ENCODE assay signal across 25 cellular contexts in genomic region chr18:53629356-53629755, GRCh38.
"Had no signal": no experiment of that assay in that cellular context is flagged by ENCODE, and none has a peak within 500 bp of the region (broad histone marks: within the 10 kb centered on the region; RNA-seq: fewer than 3 reads in every experiment).

No MANE protein-coding gene starts in this region.

- H3K4me1 ChIP-seq: ascending aorta, SJCRH30 had no signal

- H3K36me3 ChIP-seq: ascending aorta, MG63, SJCRH30 had no signal

- H3K9me3 ChIP-seq: ascending aorta, MG63, SJCRH30 had no signal

- ATAC-seq: activated CD8-positive, alpha-beta T cell treated with anti-CD3 and anti-CD28 coated beads for 36 hours; activated T-cell treated with anti-CD3 and anti-CD28 coated beads, Interleukin-2, amount 50 U/mL, for 72 hours; activated T-helper 17 cell treated with anti-CD3 and anti-CD28 coated beads, Interleukin-2, amount 50 U/mL, for 72 hours; Panc1 had no signal

- DNase-seq: activated CD4-positive, alpha-beta T cell treated with anti-CD3 and anti-CD28 coated beads, Interleukin-2, amount 10 ng/mL, durations not matched to agents 24 days and 14 days; activated CD4-positive, alpha-beta T cell treated with anti-CD3 and anti-CD28 coated beads, Interleukin-2, amount 50 U/mL, for 4 hours; activated CD8-positive, alpha-beta T cell treated with anti-CD3 and anti-CD28 coated beads for 36 hours; activated effector memory CD4-positive, alpha-beta T cell treated with anti-CD3 and anti-CD28 coated beads, Interleukin-2, amount 50 U/mL, for 16 hours; activated naive CD4-positive, alpha-beta T cell; activated naive CD4-positive, alpha-beta T cell treated with anti-CD3 and anti-CD28 coated beads, Interleukin-2, amount 50 U/mL, for 16 hours; activated naive CD8-positive, alpha-beta T cell treated with anti-CD3 and anti-CD28 coated beads for 36 hours; activated T-cell treated with anti-CD3 and anti-CD28 coated beads, Interleukin-2, amount 50 U/mL, for 1 hour; activated T-cell treated with anti-CD3 and anti-CD28 coated beads, Interleukin-2, amount 50 U/mL, for 72 hours; amygdala; MG63; NCI-H1048; NCI-H1105 treated with DMSO at 0.1 percent for 48 hours; NCI-H1436 treated with DMSO at 0.1 percent for 48 hours; NCI-H1694 treated with DMSO at 0.1 percent for 48 hours; NCI-H2029; NCI-H345; NCI-H524 treated with DMSO at 0.1 percent for 48 hours; OCI-M1; SHP77; SJCRH30 had no signal

- H3K27ac ChIP-seq: ascending aorta, SJCRH30, SK-N-MC had no signal

- H3K4me3 ChIP-seq: ascending aorta, MG63, SJCRH30, SK-N-MC had no signal

- H3K27me3 ChIP-seq: ascending aorta, MG63, SJCRH30 had no signal
